In genomic region chr15:74775132-74775562, GRCh38 we compare ENCODE assay signal across 18 cellular contexts.
DNase-seq lines count a peak whose midpoint lies in the region; ATAC-seq and TF ChIP-seq lines count a peak whose summit lies in the region.
"Had no signal": no experiment of that assay in that cellular context is flagged by ENCODE, and none has a peak within 500 bp of the region (broad histone marks: within the 10 kb centered on the region; RNA-seq: fewer than 3 reads in every experiment).

No MANE protein-coding gene starts in this region.

- no peaks in the 10 kb centered on the region for H3K9me3 ChIP-seq in OCI-LY1 (ENCODE audit: low read length)
- H3K9me3 ChIP-seq: gastrocnemius medialis, right atrium auricular region had no signal

- TF ChIP-seq CTCF in OCI-LY1 (IDR thresholded peaks at IDR 0.05; ENCODE audit: low read length), result no peak

- H3K9me3 Mint-ChIP-seq in stimulated activated naive CD8-positive, alpha-beta T cell treated with anti-CD3 and anti-CD28 coated beads, Interleukin-15, Interleukin-2, amounts not matched to agents 100 ng/mL and 50 ng/mL, for 24 hours, result no peaks in the 10 kb centered on the region
- H3K9me3 Mint-ChIP-seq in stimulated activated naive CD8-positive, alpha-beta T cell treated with anti-CD3 and anti-CD28 coated beads, Interleukin-15, amount 100 ng/mL, for 72 hours, result no peaks in the 10 kb centered on the region
- no peaks in the 10 kb centered on the region for H3K9me3 Mint-ChIP-seq in dendritic cell treated with granulocyte-macrophage colony-stimulating factor and Interleukin-4, amounts not matched to agents 40 ng/mL and 50 ng/mL, for 4 days

- H3K27me3 ChIP-seq in OCI-LY1 (ENCODE audit: insufficient read depth, low read length), result no peaks in the 10 kb centered on the region
- H3K27me3 ChIP-seq: brain microvascular endothelial cell, gastrocnemius medialis, right atrium auricular region had no signal

- H3K27ac Mint-ChIP-seq in stimulated activated naive CD8-positive, alpha-beta T cell treated with anti-CD3 and anti-CD28 coated beads, Interleukin-15, Interleukin-2, amounts not matched to agents 100 ng/mL and 50 ng/mL, for 24 hours, result peak overlapping the region; percentile 50
- peak overlapping the region in 1 of 2 donors; percentile 27 for H3K27ac Mint-ChIP-seq in stimulated activated naive CD8-positive, alpha-beta T cell treated with anti-CD3 and anti-CD28 coated beads, Interleukin-15, amount 100 ng/mL, for 72 hours
- H3K27ac Mint-ChIP-seq in dendritic cell treated with granulocyte-macrophage colony-stimulating factor and Interleukin-4, amounts not matched to agents 40 ng/mL and 50 ng/mL, for 4 days, result peak overlapping the region; percentile 93

- H3F3A ChIP-seq in OCI-LY1 (ENCODE audit: insufficient read depth, low read length), result peaks cover 18% of the 10 kb centered on the region

- H3K4me3 Mint-ChIP-seq in stimulated activated naive CD8-positive, alpha-beta T cell treated with anti-CD3 and anti-CD28 coated beads, Interleukin-15, Interleukin-2, amounts not matched to agents 100 ng/mL and 50 ng/mL, for 24 hours, result no peak overlapping the region
- no peak overlapping the region for H3K4me3 Mint-ChIP-seq in stimulated activated naive CD8-positive, alpha-beta T cell treated with anti-CD3 and anti-CD28 coated beads, Interleukin-15, amount 100 ng/mL, for 72 hours
- H3K4me3 Mint-ChIP-seq in dendritic cell treated with granulocyte-macrophage colony-stimulating factor and Interleukin-4, amounts not matched to agents 40 ng/mL and 50 ng/mL, for 4 days, result peak overlapping the region; percentile 35

- peak overlapping the region; percentile 57 for H3K9ac ChIP-seq in OCI-LY1 (ENCODE audit: low read length)

- H3K4me1 Mint-ChIP-seq in stimulated activated naive CD8-positive, alpha-beta T cell treated with anti-CD3 and anti-CD28 coated beads, Interleukin-15, Interleukin-2, amounts not matched to agents 100 ng/mL and 50 ng/mL, for 24 hours (ENCODE audit: low read depth), result peaks cover 84% of the 10 kb centered on the region
- H3K4me1 Mint-ChIP-seq in stimulated activated naive CD8-positive, alpha-beta T cell treated with anti-CD3 and anti-CD28 coated beads, Interleukin-15, amount 100 ng/mL, for 72 hours, result peaks cover 93% of the 10 kb centered on the region
- peaks cover 77% of the 10 kb centered on the region for H3K4me1 Mint-ChIP-seq in dendritic cell treated with granulocyte-macrophage colony-stimulating factor and Interleukin-4, amounts not matched to agents 40 ng/mL and 50 ng/mL, for 4 days (ENCODE audit: low read depth)

- no peaks in the 10 kb centered on the region for H3K79me2 ChIP-seq in OCI-LY1 (ENCODE audit: insufficient read depth, low read length)

- no peaks in the 10 kb centered on the region for H3K9me2 ChIP-seq in OCI-LY1 (ENCODE audit: low read depth, low read length)

- no peaks in the 10 kb centered on the region for H4K20me1 ChIP-seq in OCI-LY1 (ENCODE audit: insufficient read depth, low read length)

- H3K27me3 Mint-ChIP-seq in stimulated activated naive CD8-positive, alpha-beta T cell treated with anti-CD3 and anti-CD28 coated beads, Interleukin-15, Interleukin-2, amounts not matched to agents 100 ng/mL and 50 ng/mL, for 24 hours, result no peaks in the 10 kb centered on the region
- no peaks in the 10 kb centered on the region for H3K27me3 Mint-ChIP-seq in stimulated activated naive CD8-positive, alpha-beta T cell treated with anti-CD3 and anti-CD28 coated beads, Interleukin-15, amount 100 ng/mL, for 72 hours
- peaks cover 7% of the 10 kb centered on the region for H3K27me3 Mint-ChIP-seq in dendritic cell treated with granulocyte-macrophage colony-stimulating factor and Interleukin-4, amounts not matched to agents 40 ng/mL and 50 ng/mL, for 4 days

- no peak for ATAC-seq in stimulated activated naive CD8-positive, alpha-beta T cell treated with anti-CD3 and anti-CD28 coated beads, Interleukin-15, amount 100 ng/mL, for 72 hours
- ATAC-seq: gastrocnemius medialis had no signal

- intact Hi-C loops in dendritic cell treated with granulocyte-macrophage colony-stimulating factor and Interleukin-4, amounts not matched to agents 40 ng/mL and 50 ng/mL, for 4 days (cut with micrococcal nuclease), result loop anchor here (5.0 kb wide), 1 partner anchor 162 kb away; the partner anchor contains the start of gene COX5A

- H3K27ac ChIP-seq in OCI-LY1 (ENCODE audit: low read depth, low read length, poor library complexity, severe bottlenecking), result peak overlapping the region; percentile 100
- H3K27ac ChIP-seq: brain microvascular endothelial cell, gastrocnemius medialis, right atrium auricular region, VCaP had no signal

- no peak overlapping the region for H2AFZ ChIP-seq in OCI-LY1 (ENCODE audit: low read length)

- DNase-seq in stimulated activated naive CD8-positive, alpha-beta T cell treated with anti-CD3 and anti-CD28 coated beads, Interleukin-15, amount 100 ng/mL, for 72 hours, result no peak
- DNase-seq in dedifferentiated amniotic fluid mesenchymal stem cell (ENCODE audit: extremely low spot score) (no peak), inferior parietal cortex (ENCODE audit: extremely low spot score) (no peak), cortex of kidney (lab: John Stamatoyannopoulos, UW) (no peak), NCI-H187 treated with DMSO at 0.1 percent for 48 hours (lab: John Stamatoyannopoulos, UW) (no peak)
- DNase-seq: activated T-cell treated with anti-CD3 and anti-CD28 coated beads for 4 hours; brain microvascular endothelial cell; DMS79 treated with DMSO at 0.1 percent for 48 hours; gastrocnemius medialis; NCI-H1694; NCI-H526 treated with DMSO at 0.1 percent for 48 hours; SHP77; stimulated activated CD4-positive, alpha-beta T cell treated with anti-CD3 and anti-CD28 coated beads, Interleukin-2, amount 100 ng/mL, for 48 hours had no signal

- peaks cover 91% of the 10 kb centered on the region for H3K4me1 ChIP-seq in OCI-LY1 (ENCODE audit: insufficient read depth, low read length, severe bottlenecking)

- H3K36me3 Mint-ChIP-seq in stimulated activated naive CD8-positive, alpha-beta T cell treated with anti-CD3 and anti-CD28 coated beads, Interleukin-15, Interleukin-2, amounts not matched to agents 100 ng/mL and 50 ng/mL, for 24 hours (ENCODE audit: low read depth), result no peaks in the 10 kb centered on the region
- H3K36me3 Mint-ChIP-seq in dendritic cell treated with granulocyte-macrophage colony-stimulating factor and Interleukin-4, amounts not matched to agents 40 ng/mL and 50 ng/mL, for 4 days (ENCODE audit: low read depth), result no peaks in the 10 kb centered on the region

- H3K4me3 ChIP-seq in OCI-LY1 (ENCODE audit: low read depth, low read length, poor library complexity, severe bottlenecking), result peak overlapping the region; percentile 8
- H3K4me3 ChIP-seq: gastrocnemius medialis, right atrium auricular region had no signal

- peak overlapping the region; percentile 51 for H3K4me2 ChIP-seq in OCI-LY1 (ENCODE audit: low read length)

- H3K36me3 ChIP-seq in OCI-LY1 (ENCODE audit: insufficient read depth, low read length), result no peaks in the 10 kb centered on the region
- H3K36me3 ChIP-seq: brain microvascular endothelial cell, gastrocnemius medialis, right atrium auricular region had no signal
